ENCODE assay signal across 2 cellular contexts in genomic region chr19:15551183-15552004, GRCh38.
TF ChIP-seq lines count a peak whose summit lies in the region.

No MANE protein-coding gene starts in this region.

TF ChIP-seq in A549, 52 proteins besides CTCF, POLR2A, EP300 and RAD21 (continued from another document):
- no peak for TF ChIP-seq BCL3 (IDR thresholded peaks at IDR 0.05)
- no peak for TF ChIP-seq HOXB5 (CRISPR knock-in tag; IDR thresholded peaks at IDR 0.05)
- TF ChIP-seq EHF (CRISPR knock-in tag; IDR thresholded peaks at IDR 0.05): no peak

TF ChIP-seq in HEK293, 187 proteins besides CTCF, POLR2A, EP300 and RAD21 (continued from another document and continues in another):
- TF ChIP-seq PRDM10 (tag by site-specific recombination; IDR thresholded peaks at IDR 0.05) (0 out of 2 replicates have a peak, but pooled peaks have one; percentile 21), ZBTB10 (tag by site-specific recombination; IDR thresholded peaks at IDR 0.05) (peak; percentile 24; the same call in 1 of the 2 replicates), REST (tag by site-specific recombination; IDR thresholded peaks at IDR 0.05) (no peak), ZBTB49 (tag by site-specific recombination; IDR thresholded peaks at IDR 0.05; ENCODE audit: low read depth) (no peak), KLF1 (tag by site-specific recombination; IDR thresholded peaks at IDR 0.05) (peak; percentile 45), ZNF223 (tag by site-specific recombination; IDR thresholded peaks at IDR 0.05) (no peak), ZBTB26 (tag by site-specific recombination; optimal IDR thresholded peaks at IDR 0.05) (peak; percentile 62), KLF9 (tag by site-specific recombination; IDR thresholded peaks at IDR 0.05; ENCODE audit: low read depth) (peak; percentile 85), ZNF2 (tag by site-specific recombination; IDR thresholded peaks at IDR 0.05) (no peak), ZBTB6 (tag by site-specific recombination; IDR thresholded peaks at IDR 0.05) (peak; percentile 57; the same call in 1 of the 2 replicates), ATF2 (tag by site-specific recombination; IDR thresholded peaks at IDR 0.05; ENCODE audit: low read depth) (peak; percentile 56; the same call in 1 of the 2 replicates), ZNF600 (tag by site-specific recombination; IDR thresholded peaks at IDR 0.05) (no peak), GLIS2 (tag by site-specific recombination; IDR thresholded peaks at IDR 0.05) (peak; percentile 81), ZFHX2 (tag by site-specific recombination; conservative IDR thresholded peaks at IDR 0.05) (peak; percentile 80), ZNF692 (tag by site-specific recombination; IDR thresholded peaks at IDR 0.05) (peak; percentile 71; the same call in 1 of the 2 replicates), ZNF76 (tag by site-specific recombination; IDR thresholded peaks at IDR 0.05; ENCODE audit: borderline replicate concordance, low read depth) (no peak), ZNF558 (tag by site-specific recombination; IDR thresholded peaks at IDR 0.05) (no peak), GLI4 (tag by site-specific recombination; IDR thresholded peaks at IDR 0.05) (no peak), ZNF629 (tag by site-specific recombination; IDR thresholded peaks at IDR 0.05) (peak; percentile 74), ZNF366 (tag by site-specific recombination; conservative IDR thresholded peaks at IDR 0.05) (no peak), ZNF335 (tag by site-specific recombination; conservative IDR thresholded peaks at IDR 0.05) (peak; percentile 72), ZNF639 (tag by site-specific recombination; IDR thresholded peaks at IDR 0.05) (no peak), SP3 (tag by site-specific recombination; IDR thresholded peaks at IDR 0.05) (peak; percentile 93), ZBTB21 (tag by site-specific recombination; IDR thresholded peaks at IDR 0.05) (peak; percentile 86), KLF8 (tag by site-specific recombination; IDR thresholded peaks at IDR 0.05) (no peak; the same call in 1 of the 2 replicates), EGR2 (tag by site-specific recombination; IDR thresholded peaks at IDR 0.05; ENCODE audit: low read depth) (0 out of 2 replicates have a peak, but pooled peaks have one; percentile 50), ZNF175 (tag by site-specific recombination; IDR thresholded peaks at IDR 0.05) (no peak)
